1 cellular context compared by ENCODE assay signal in the genomic region with DNA sequence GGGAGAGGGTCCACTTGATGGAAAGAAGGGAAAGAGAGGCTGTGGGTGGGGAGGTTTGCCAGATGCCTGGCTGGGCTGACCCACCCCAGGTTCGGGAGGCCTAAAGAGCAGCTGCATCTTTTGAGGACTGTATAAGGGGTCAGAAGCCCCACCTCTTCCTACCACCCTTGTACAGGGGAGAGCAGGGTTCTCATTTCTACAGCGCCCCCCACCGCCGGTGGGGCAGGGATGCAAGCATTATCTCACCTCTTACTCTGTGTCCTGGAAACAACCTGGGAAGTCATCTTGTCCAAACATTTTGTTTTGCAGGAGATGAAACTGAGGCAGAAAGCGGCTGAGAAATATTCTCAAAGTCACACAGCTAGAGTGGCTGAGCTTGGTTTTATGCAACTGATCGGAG.
TF ChIP-seq lines count a peak whose summit lies in the region.

No MANE protein-coding gene starts in this region.

TF ChIP-seq in A549, 52 proteins besides CTCF, POLR2A, EP300 and RAD21 (continued from another document):
- TF ChIP-seq MAZ (IDR thresholded peaks at IDR 0.05; ENCODE audit: borderline replicate concordance, low read depth, low read length) (no peak), FOXS1 (CRISPR knock-in tag; IDR thresholded peaks at IDR 0.05) (no peak), FOSB (CRISPR knock-in tag; IDR thresholded peaks at IDR 0.05) (no peak), JUNB (IDR thresholded peaks at IDR 0.05) (no peak), BHLHE40 (IDR thresholded peaks at IDR 0.05; ENCODE audit: low read depth, low read length) (no peak)
